ENCODE assay signal across 12 cellular contexts in genomic region chr17:61310611-61311010, GRCh38.
"Had no signal": no experiment of that assay in that cellular context is flagged by ENCODE, and none has a peak within 500 bp of the region (broad histone marks: within the 10 kb centered on the region; RNA-seq: fewer than 3 reads in every experiment).

No MANE protein-coding gene starts in this region.

- H3K9me3 ChIP-seq: ascending aorta, pancreas had no signal

- H3K4me3 ChIP-seq: ascending aorta, cardiac muscle cell, pancreas had no signal

- H3K27me3 ChIP-seq: ascending aorta, cardiac muscle cell, pancreas had no signal

- H3K27ac ChIP-seq: ascending aorta, cardiac muscle cell, epithelial cell of prostate, pancreas had no signal

- H3K9me3 Mint-ChIP-seq: activated CD4-positive, alpha-beta memory T cell treated with anti-CD3 and anti-CD28 coated beads, Interleukin-2, amount 10 ng/mL, durations not matched to agents 7 days and 5 days; immature natural killer cell had no signal

- H3K4me1 Mint-ChIP-seq: activated CD4-positive, alpha-beta memory T cell treated with anti-CD3 and anti-CD28 coated beads, Interleukin-2, amount 10 ng/mL, durations not matched to agents 7 days and 5 days; immature natural killer cell had no signal

- DNase-seq: activated CD4-positive, alpha-beta memory T cell treated with anti-CD3 and anti-CD28 coated beads, Interleukin-2, amount 10 ng/mL, durations not matched to agents 7 days and 5 days; activated CD4-positive, CD25-positive, alpha-beta regulatory T cell treated with anti-CD3 and anti-CD28 coated beads, Interleukin-2, amount 50 U/mL, for 72 hours; activated gamma-delta T cell treated with Interleukin-2 at 50 U/mL for 16 hours; activated T-cell treated with anti-CD3 and anti-CD28 coated beads, Interleukin-2, amount 50 U/mL, for 48 hours; effector CD8-positive, alpha-beta T cell; immature natural killer cell; pancreas; T-helper 17 cell had no signal

- H3K36me3 ChIP-seq: ascending aorta, cardiac muscle cell, pancreas had no signal

- H3K27ac Mint-ChIP-seq: activated CD4-positive, alpha-beta memory T cell treated with anti-CD3 and anti-CD28 coated beads, Interleukin-2, amount 10 ng/mL, durations not matched to agents 7 days and 5 days; immature natural killer cell; T-helper 17 cell had no signal

- FAIRE-seq: colon, pancreas had no signal

- ATAC-seq: pancreas, T-helper 17 cell had no signal

- H3K4me3 Mint-ChIP-seq: activated CD4-positive, alpha-beta memory T cell treated with anti-CD3 and anti-CD28 coated beads, Interleukin-2, amount 10 ng/mL, durations not matched to agents 7 days and 5 days; immature natural killer cell; T-helper 17 cell had no signal

- H3K27me3 Mint-ChIP-seq: activated CD4-positive, alpha-beta memory T cell treated with anti-CD3 and anti-CD28 coated beads, Interleukin-2, amount 10 ng/mL, durations not matched to agents 7 days and 5 days; T-helper 17 cell had no signal

- H3K4me1 ChIP-seq: pancreas had no signal
